ENCODE assay signal across 8 cellular contexts in the genomic region with DNA sequence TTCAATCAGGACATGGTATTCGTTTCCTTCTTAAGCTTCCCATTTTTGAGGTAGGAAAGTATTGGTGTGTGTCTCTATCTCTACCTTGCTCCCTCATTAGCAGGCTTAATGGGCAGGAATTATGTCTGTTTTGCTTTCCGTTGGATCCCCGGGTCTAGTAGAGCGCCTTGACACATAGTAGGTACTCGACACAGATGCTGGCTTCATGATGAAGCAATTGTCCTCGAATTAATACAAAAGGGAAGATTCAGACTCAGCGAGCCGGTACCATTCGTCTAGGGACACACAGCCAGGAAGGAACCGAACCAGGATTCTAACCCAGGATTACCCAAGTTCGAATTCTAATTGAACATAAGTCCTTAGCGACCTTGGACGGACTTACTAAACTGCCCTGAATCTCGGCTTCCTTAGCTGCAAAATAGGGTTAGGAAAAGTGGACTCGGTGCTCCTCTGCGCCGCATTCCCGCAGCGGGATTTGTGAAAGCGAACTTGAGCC. TPM values are rescaled to one million over a fixed set of nuclear protein-coding genes. Genes with fewer than 3 reads are reported as not detected.
DNase-seq lines count a peak whose midpoint lies in the region; ATAC-seq, FAIRE-seq and TF ChIP-seq lines count a peak whose summit lies in the region.

No MANE protein-coding gene starts in this region.

- peak overlapping the region; percentile 91 for H2AFZ ChIP-seq in Karpas-422 (ENCODE audit: low read length)

- TF ChIP-seq CTCF in GM12864 (IDR thresholded peaks at IDR 0.05; ENCODE audit: low read depth, low read length, missing control alignments) (no peak), bronchial epithelial cell (IDR thresholded peaks at IDR 0.05; ENCODE audit: insufficient read depth, low read length, severe bottlenecking) (no peak)

- DNase-seq in GM12864 (ENCODE audit: low read depth) (no peak), Karpas-422 (peak; percentile 63), bronchial epithelial cell (ENCODE audit: low read depth) (no peak), NCI-H446 treated with DMSO at 0.1 percent for 48 hours (lab: John Stamatoyannopoulos, UW) (no peak), NK-92 (lab: John Stamatoyannopoulos, UW; ENCODE audit: unreplicated experiment) (no peak)
- no peak for DNase-seq in effector CD8-positive, alpha-beta T cell (lab: John Stamatoyannopoulos, UW)

- H3K4me1 ChIP-seq in Karpas-422 (ENCODE audit: low read length) (peaks cover 56% of the 10 kb centered on the region), mononuclear cell (ENCODE audit: insufficient read depth, low read length) (peaks cover 60% of the 10 kb centered on the region)

- H4K20me1 ChIP-seq in Karpas-422 (ENCODE audit: insufficient read depth, low read depth, low read length), result peaks cover 4% of the 10 kb centered on the region; the same call in 1 of the 2 replicates

- no peak for FAIRE-seq in bronchial epithelial cell (lab: Jason Lieb, UNC)

- H3K9me2 ChIP-seq in Karpas-422 (replicated peaks; ENCODE audit: insufficient read depth, low read length), result no peaks in the 10 kb centered on the region

- no peaks in the 10 kb centered on the region for H3K9me3 ChIP-seq in Karpas-422 (ENCODE audit: low read length)
- no peaks in the 10 kb centered on the region for H3K9me3 ChIP-seq in mononuclear cell (ENCODE audit: low read depth, low read length)

- H3K27me3 ChIP-seq in Karpas-422 (ENCODE audit: low read length) (no peaks in the 10 kb centered on the region), bronchial epithelial cell (ENCODE audit: control insufficient read depth, insufficient read depth, low read length) (no peaks in the 10 kb centered on the region), mononuclear cell (ENCODE audit: insufficient read depth, low read length) (no peaks in the 10 kb centered on the region)

- H3K9ac ChIP-seq in Karpas-422 (ENCODE audit: low read length), result peak overlapping the region; percentile 94

- ATAC-seq in HG03280 (IDR thresholded peaks at IDR 0.05; ENCODE audit: unreplicated experiment), result no peak

- peak overlapping the region; percentile 90 for H3K4me2 ChIP-seq in Karpas-422 (ENCODE audit: low read depth, low read length, poor library complexity, severe bottlenecking)

- H3K4me3 ChIP-seq in GM12864 (ENCODE audit: low read depth, low read length) (peak overlapping the region; percentile 68), Karpas-422 (ENCODE audit: low read length) (peak overlapping the region; percentile 95), bronchial epithelial cell (ENCODE audit: low read depth, low read length) (peak overlapping the region; percentile 95), mononuclear cell (ENCODE audit: low read length) (peak overlapping the region; percentile 97)

- H3K36me3 ChIP-seq in Karpas-422 (ENCODE audit: insufficient read depth, low read length), result peaks cover 20% of the 10 kb centered on the region; the same call in 1 of the 2 replicates
- peaks cover 16% of the 10 kb centered on the region for H3K36me3 ChIP-seq in bronchial epithelial cell (ENCODE audit: control insufficient read depth, insufficient read depth, low read length)

- H3K27ac ChIP-seq in Karpas-422 (ENCODE audit: low read length), result peak overlapping the region; percentile 83

- H3K79me2 ChIP-seq in Karpas-422 (ENCODE audit: low read length), result peaks cover 59% of the 10 kb centered on the region

RNA-seq across cellular contexts. Expression of a gene that starts 0.5 kb away (rescaled TPM):
- total RNA-seq in Karpas-422 (2014; rRNA removed; shearing (Covaris generic); ENCODE audit: low replicate concordance), result 60.9 and 102 TPM in 2 replicates
- 141 and 155 TPM in 2 replicates for total RNA-seq in bronchial epithelial cell
- 137 TPM for total RNA-seq in mononuclear cell

RNA-seq across cellular contexts. Expression of a gene that starts 0.9 kb away (rescaled TPM):
- total RNA-seq in Karpas-422 (2014; rRNA removed; shearing (Covaris generic); ENCODE audit: low replicate concordance), result 89.4 and 108 TPM in 2 replicates
- total RNA-seq in bronchial epithelial cell (41.6 and 108 TPM in 2 replicates), mononuclear cell (102 TPM)

RNA-seq across cellular contexts. Expression of a gene that starts 36.0 kb away (rescaled TPM):
- not detected in 2 replicates for total RNA-seq in Karpas-422 (2014; rRNA removed; shearing (Covaris generic); ENCODE audit: low replicate concordance)
- total RNA-seq in bronchial epithelial cell, result 0.79 TPM in 1 of 2 replicates, not detected in the other
- total RNA-seq in mononuclear cell, result 1.4 TPM

RNA-seq across cellular contexts. Expression of a gene that starts 46.8 kb away (rescaled TPM):
- 4.0 and 5.5 TPM in 2 replicates for total RNA-seq in Karpas-422 (2014; rRNA removed; shearing (Covaris generic); ENCODE audit: low replicate concordance)
- total RNA-seq in bronchial epithelial cell, result 11.6 and 15.5 TPM in 2 replicates
- 3.3 TPM for total RNA-seq in mononuclear cell
